In the genomic region with DNA sequence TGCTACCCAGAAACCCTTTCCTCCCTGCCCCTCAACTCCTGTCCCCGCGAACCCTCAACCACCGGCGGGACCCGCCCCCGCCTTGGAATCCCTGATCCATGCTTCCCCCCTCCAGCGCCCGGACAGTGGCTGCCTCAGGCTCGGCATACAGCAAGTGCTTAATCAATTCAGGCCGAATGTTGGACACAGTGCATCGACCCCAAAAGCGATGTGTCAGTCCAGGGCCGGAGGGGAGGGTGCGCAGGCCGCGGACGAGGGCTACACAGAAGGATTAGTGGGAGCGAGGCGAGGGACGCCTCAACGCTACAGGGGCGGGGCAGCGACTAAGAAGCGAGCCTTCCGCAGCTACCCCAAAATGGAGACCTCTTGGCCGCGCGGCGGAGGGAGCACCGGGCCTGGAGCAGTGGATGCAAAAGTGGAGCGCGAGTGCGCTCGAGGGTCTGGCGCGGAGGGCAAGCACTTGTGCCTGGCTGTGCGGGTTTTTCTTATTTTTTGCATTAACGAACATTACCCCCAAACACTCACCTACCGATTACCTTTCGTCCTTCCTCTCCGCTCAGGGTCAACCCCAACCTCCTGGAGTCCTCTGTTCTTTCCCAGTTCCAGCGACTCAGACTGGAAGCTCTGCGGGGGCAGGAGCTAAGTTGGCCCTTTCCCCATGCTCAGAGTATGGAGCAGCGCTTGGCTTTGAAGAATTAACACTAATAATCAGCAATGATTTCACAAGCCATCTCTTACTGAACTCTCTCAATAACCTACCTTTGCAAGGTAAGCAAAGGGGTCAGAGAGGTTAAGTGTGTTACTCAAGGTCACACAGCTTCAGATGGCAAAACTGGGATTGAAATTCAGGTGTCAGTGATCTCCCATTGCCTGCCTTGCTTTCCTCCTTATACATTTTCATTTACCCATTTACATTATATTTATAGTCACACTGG, we compare ENCODE assay signal across 1 cellular context.
TF ChIP-seq lines count a peak whose summit lies in the region.

No MANE protein-coding gene starts in this region.

TF ChIP-seq in HepG2, 621 proteins besides CTCF, POLR2A, EP300 and RAD21 (continued from another document and continues in another):
- TF ChIP-seq, protein P1, sequence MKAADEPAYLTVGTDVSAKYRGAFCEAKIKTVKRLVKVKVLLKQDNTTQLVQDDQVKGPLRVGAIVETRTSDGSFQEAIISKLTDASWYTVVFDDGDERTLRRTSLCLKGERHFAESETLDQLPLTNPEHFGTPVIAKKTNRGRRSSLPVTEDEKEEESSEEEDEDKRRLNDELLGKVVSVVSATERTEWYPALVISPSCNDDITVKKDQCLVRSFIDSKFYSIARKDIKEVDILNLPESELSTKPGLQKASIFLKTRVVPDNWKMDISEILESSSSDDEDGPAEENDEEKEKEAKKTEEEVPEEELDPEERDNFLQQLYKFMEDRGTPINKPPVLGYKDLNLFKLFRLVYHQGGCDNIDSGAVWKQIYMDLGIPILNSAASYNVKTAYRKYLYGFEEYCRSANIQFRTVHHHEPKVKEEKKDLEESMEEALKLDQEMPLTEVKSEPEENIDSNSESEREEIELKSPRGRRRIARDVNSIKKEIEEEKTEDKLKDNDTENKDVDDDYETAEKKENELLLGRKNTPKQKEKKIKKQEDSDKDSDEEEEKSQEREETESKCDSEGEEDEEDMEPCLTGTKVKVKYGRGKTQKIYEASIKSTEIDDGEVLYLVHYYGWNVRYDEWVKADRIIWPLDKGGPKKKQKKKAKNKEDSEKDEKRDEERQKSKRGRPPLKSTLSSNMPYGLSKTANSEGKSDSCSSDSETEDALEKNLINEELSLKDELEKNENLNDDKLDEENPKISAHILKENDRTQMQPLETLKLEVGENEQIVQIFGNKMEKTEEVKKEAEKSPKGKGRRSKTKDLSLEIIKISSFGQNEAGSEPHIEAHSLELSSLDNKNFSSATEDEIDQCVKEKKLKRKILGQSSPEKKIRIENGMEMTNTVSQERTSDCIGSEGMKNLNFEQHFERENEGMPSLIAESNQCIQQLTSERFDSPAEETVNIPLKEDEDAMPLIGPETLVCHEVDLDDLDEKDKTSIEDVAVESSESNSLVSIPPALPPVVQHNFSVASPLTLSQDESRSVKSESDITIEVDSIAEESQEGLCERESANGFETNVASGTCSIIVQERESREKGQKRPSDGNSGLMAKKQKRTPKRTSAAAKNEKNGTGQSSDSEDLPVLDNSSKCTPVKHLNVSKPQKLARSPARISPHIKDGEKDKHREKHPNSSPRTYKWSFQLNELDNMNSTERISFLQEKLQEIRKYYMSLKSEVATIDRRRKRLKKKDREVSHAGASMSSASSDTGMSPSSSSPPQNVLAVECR (CRISPR knock-in tag; IDR thresholded peaks at IDR 0.05; ENCODE audit: borderline replicate concordance): 0 out of 2 replicates have a peak, but pooled peaks have one; percentile 71
- TF ChIP-seq, protein P2, sequence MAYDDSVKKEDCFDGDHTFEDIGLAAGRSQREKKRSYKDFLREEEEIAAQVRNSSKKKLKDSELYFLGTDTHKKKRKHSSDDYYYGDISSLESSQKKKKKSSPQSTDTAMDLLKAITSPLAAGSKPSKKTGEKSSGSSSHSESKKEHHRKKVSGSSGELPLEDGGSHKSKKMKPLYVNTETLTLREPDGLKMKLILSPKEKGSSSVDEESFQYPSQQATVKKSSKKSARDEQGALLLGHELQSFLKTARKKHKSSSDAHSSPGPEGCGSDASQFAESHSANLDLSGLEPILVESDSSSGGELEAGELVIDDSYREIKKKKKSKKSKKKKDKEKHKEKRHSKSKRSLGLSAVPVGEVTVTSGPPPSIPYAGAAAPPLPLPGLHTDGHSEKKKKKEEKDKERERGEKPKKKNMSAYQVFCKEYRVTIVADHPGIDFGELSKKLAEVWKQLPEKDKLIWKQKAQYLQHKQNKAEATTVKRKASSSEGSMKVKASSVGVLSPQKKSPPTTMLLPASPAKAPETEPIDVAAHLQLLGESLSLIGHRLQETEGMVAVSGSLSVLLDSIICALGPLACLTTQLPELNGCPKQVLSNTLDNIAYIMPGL (CRISPR knock-in tag; IDR thresholded peaks at IDR 0.05; ENCODE audit: borderline replicate concordance in 1 of 2, low read depth in 1 of 2): peak in 1 of 2 experiments; percentile 71; a peak in 2 of 4 replicates
- no peak for TF ChIP-seq MED8 (CRISPR knock-in tag; IDR thresholded peaks at IDR 0.05; ENCODE audit: insufficient replicate concordance)
- TF ChIP-seq RARG (CRISPR knock-in tag; IDR thresholded peaks at IDR 0.05; ENCODE audit: low read depth): no peak
- no peak for TF ChIP-seq ZNF33A (CRISPR knock-in tag; IDR thresholded peaks at IDR 0.05; ENCODE audit: borderline replicate concordance)
- TF ChIP-seq POLR2G (IDR thresholded peaks at IDR 0.05; ENCODE audit: low read depth, low read length): no peak
- TF ChIP-seq BRD4 (CRISPR knock-in tag; IDR thresholded peaks at IDR 0.05): no peak
- no peak for TF ChIP-seq ZBTB8A (CRISPR knock-in tag; IDR thresholded peaks at IDR 0.05; ENCODE audit: borderline replicate concordance, low read depth)
- no peak for TF ChIP-seq ZNF777 (CRISPR knock-in tag; IDR thresholded peaks at IDR 0.05)
- TF ChIP-seq, protein P3, sequence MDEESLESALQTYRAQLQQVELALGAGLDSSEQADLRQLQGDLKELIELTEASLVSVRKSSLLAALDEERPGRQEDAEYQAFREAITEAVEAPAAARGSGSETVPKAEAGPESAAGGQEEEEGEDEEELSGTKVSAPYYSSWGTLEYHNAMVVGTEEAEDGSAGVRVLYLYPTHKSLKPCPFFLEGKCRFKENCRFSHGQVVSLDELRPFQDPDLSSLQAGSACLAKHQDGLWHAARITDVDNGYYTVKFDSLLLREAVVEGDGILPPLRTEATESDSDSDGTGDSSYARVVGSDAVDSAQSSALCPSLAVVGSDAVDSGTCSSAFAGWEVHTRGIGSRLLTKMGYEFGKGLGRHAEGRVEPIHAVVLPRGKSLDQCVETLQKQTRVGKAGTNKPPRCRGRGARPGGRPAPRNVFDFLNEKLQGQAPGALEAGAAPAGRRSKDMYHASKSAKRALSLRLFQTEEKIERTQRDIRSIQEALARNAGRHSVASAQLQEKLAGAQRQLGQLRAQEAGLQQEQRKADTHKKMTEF (CRISPR knock-in tag; IDR thresholded peaks at IDR 0.05): peak; percentile 6; the same call in 1 of the 2 replicates
- TF ChIP-seq ZNF224 (CRISPR knock-in tag; IDR thresholded peaks at IDR 0.05): no peak
- TF ChIP-seq, protein P4, sequence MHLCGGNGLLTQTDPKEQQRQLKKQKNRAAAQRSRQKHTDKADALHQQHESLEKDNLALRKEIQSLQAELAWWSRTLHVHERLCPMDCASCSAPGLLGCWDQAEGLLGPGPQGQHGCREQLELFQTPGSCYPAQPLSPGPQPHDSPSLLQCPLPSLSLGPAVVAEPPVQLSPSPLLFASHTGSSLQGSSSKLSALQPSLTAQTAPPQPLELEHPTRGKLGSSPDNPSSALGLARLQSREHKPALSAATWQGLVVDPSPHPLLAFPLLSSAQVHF (CRISPR knock-in tag; IDR thresholded peaks at IDR 0.05): no peak
- TF ChIP-seq PHF8 (CRISPR knock-in tag; IDR thresholded peaks at IDR 0.05): peak; percentile 70
- TF ChIP-seq THAP11 (CRISPR knock-in tag; IDR thresholded peaks at IDR 0.05): no peak
- TF ChIP-seq TAF15 (IDR thresholded peaks at IDR 0.05; ENCODE audit: low read depth, low read length, poor library complexity, severe bottlenecking): no peak
- TF ChIP-seq ZNF12 (CRISPR knock-in tag; IDR thresholded peaks at IDR 0.05): 0 out of 2 replicates have a peak, but pooled peaks have one; percentile 31
- no peak for TF ChIP-seq ZNF337 (CRISPR knock-in tag; IDR thresholded peaks at IDR 0.05; ENCODE audit: borderline replicate concordance, low read depth)
- TF ChIP-seq ZNF605 (CRISPR knock-in tag; IDR thresholded peaks at IDR 0.05): no peak
- TF ChIP-seq MIER3 (CRISPR knock-in tag; IDR thresholded peaks at IDR 0.05; ENCODE audit: borderline replicate concordance): no peak
- TF ChIP-seq ZNF674 (CRISPR knock-in tag; IDR thresholded peaks at IDR 0.05; ENCODE audit: low read depth): no peak
- 0 out of 2 replicates have a peak, but pooled peaks have one; percentile 11 for TF ChIP-seq RCOR2 (CRISPR knock-in tag; IDR thresholded peaks at IDR 0.05)
- TF ChIP-seq ZKSCAN1 (IDR thresholded peaks at IDR 0.05; ENCODE audit: low read length): 0 out of 2 replicates have a peak, but pooled peaks have one; percentile 5
- TF ChIP-seq, protein P5, sequence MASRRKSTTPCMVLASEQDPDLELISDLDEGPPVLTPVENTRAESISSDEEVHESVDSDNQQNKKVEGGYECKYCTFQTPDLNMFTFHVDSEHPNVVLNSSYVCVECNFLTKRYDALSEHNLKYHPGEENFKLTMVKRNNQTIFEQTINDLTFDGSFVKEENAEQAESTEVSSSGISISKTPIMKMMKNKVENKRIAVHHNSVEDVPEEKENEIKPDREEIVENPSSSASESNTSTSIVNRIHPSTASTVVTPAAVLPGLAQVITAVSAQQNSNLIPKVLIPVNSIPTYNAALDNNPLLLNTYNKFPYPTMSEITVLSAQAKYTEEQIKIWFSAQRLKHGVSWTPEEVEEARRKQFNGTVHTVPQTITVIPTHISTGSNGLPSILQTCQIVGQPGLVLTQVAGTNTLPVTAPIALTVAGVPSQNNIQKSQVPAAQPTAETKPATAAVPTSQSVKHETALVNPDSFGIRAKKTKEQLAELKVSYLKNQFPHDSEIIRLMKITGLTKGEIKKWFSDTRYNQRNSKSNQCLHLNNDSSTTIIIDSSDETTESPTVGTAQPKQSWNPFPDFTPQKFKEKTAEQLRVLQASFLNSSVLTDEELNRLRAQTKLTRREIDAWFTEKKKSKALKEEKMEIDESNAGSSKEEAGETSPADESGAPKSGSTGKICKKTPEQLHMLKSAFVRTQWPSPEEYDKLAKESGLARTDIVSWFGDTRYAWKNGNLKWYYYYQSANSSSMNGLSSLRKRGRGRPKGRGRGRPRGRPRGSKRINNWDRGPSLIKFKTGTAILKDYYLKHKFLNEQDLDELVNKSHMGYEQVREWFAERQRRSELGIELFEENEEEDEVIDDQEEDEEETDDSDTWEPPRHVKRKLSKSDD (CRISPR knock-in tag; IDR thresholded peaks at IDR 0.05; ENCODE audit: low read depth): 0 out of 2 replicates have a peak, but pooled peaks have one; percentile 33
- TF ChIP-seq SP5 (CRISPR knock-in tag; IDR thresholded peaks at IDR 0.05; ENCODE audit: borderline replicate concordance, low read depth): peak; percentile 19; the same call in 1 of the 2 replicates
- no peak for TF ChIP-seq EHMT2 (IDR thresholded peaks at IDR 0.05; ENCODE audit: borderline replicate concordance, low read depth, low read length)
- TF ChIP-seq HNRNPK (IDR thresholded peaks at IDR 0.05; ENCODE audit: low read depth, low read length, poor library complexity, severe bottlenecking): peak; percentile 38
- TF ChIP-seq, protein P6, sequence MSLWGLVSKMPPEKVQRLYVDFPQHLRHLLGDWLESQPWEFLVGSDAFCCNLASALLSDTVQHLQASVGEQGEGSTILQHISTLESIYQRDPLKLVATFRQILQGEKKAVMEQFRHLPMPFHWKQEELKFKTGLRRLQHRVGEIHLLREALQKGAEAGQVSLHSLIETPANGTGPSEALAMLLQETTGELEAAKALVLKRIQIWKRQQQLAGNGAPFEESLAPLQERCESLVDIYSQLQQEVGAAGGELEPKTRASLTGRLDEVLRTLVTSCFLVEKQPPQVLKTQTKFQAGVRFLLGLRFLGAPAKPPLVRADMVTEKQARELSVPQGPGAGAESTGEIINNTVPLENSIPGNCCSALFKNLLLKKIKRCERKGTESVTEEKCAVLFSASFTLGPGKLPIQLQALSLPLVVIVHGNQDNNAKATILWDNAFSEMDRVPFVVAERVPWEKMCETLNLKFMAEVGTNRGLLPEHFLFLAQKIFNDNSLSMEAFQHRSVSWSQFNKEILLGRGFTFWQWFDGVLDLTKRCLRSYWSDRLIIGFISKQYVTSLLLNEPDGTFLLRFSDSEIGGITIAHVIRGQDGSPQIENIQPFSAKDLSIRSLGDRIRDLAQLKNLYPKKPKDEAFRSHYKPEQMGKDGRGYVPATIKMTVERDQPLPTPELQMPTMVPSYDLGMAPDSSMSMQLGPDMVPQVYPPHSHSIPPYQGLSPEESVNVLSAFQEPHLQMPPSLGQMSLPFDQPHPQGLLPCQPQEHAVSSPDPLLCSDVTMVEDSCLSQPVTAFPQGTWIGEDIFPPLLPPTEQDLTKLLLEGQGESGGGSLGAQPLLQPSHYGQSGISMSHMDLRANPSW (CRISPR knock-in tag; IDR thresholded peaks at IDR 0.05; ENCODE audit: borderline replicate concordance): peak; percentile 8; the same call in 1 of the 2 replicates
- TF ChIP-seq ZNF737 (CRISPR knock-in tag; IDR thresholded peaks at IDR 0.05; ENCODE audit: borderline replicate concordance): peak; percentile 13; the same call in 1 of the 2 replicates
- TF ChIP-seq, protein P7, sequence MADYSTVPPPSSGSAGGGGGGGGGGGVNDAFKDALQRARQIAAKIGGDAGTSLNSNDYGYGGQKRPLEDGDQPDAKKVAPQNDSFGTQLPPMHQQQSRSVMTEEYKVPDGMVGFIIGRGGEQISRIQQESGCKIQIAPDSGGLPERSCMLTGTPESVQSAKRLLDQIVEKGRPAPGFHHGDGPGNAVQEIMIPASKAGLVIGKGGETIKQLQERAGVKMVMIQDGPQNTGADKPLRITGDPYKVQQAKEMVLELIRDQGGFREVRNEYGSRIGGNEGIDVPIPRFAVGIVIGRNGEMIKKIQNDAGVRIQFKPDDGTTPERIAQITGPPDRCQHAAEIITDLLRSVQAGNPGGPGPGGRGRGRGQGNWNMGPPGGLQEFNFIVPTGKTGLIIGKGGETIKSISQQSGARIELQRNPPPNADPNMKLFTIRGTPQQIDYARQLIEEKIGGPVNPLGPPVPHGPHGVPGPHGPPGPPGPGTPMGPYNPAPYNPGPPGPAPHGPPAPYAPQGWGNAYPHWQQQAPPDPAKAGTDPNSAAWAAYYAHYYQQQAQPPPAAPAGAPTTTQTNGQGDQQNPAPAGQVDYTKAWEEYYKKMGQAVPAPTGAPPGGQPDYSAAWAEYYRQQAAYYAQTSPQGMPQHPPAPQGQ (CRISPR knock-in tag; IDR thresholded peaks at IDR 0.05; ENCODE audit: borderline replicate concordance): 0 out of 2 replicates have a peak, but pooled peaks have one; percentile 20
- TF ChIP-seq, protein P8, sequence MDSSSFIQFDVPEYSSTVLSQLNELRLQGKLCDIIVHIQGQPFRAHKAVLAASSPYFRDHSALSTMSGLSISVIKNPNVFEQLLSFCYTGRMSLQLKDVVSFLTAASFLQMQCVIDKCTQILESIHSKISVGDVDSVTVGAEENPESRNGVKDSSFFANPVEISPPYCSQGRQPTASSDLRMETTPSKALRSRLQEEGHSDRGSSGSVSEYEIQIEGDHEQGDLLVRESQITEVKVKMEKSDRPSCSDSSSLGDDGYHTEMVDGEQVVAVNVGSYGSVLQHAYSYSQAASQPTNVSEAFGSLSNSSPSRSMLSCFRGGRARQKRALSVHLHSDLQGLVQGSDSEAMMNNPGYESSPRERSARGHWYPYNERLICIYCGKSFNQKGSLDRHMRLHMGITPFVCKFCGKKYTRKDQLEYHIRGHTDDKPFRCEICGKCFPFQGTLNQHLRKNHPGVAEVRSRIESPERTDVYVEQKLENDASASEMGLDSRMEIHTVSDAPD (CRISPR knock-in tag; IDR thresholded peaks at IDR 0.05): no peak
- TF ChIP-seq, protein P9, sequence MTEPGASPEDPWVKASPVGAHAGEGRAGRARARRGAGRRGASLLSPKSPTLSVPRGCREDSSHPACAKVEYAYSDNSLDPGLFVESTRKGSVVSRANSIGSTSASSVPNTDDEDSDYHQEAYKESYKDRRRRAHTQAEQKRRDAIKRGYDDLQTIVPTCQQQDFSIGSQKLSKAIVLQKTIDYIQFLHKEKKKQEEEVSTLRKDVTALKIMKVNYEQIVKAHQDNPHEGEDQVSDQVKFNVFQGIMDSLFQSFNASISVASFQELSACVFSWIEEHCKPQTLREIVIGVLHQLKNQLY (CRISPR knock-in tag; IDR thresholded peaks at IDR 0.05): no peak
- TF ChIP-seq MAFK (conservative IDR thresholded peaks at IDR 0.05 in 1 of 2, IDR thresholded peaks at IDR 0.05 in 1 of 2; ENCODE audit: low read length in 2 of 2): no peak
- no peak for TF ChIP-seq FOXA3 (CRISPR knock-in tag; IDR thresholded peaks at IDR 0.05)
